In genomic region chr7:56483861-56484550, GRCh38 we compare ENCODE assay signal across 2 cellular contexts.
TF ChIP-seq lines count a peak whose summit lies in the region.

No MANE protein-coding gene starts in this region.

TF ChIP-seq in SK-N-SH, 30 proteins besides CTCF, POLR2A, EP300 and RAD21 (continued from another document):
- TF ChIP-seq, protein P1, sequence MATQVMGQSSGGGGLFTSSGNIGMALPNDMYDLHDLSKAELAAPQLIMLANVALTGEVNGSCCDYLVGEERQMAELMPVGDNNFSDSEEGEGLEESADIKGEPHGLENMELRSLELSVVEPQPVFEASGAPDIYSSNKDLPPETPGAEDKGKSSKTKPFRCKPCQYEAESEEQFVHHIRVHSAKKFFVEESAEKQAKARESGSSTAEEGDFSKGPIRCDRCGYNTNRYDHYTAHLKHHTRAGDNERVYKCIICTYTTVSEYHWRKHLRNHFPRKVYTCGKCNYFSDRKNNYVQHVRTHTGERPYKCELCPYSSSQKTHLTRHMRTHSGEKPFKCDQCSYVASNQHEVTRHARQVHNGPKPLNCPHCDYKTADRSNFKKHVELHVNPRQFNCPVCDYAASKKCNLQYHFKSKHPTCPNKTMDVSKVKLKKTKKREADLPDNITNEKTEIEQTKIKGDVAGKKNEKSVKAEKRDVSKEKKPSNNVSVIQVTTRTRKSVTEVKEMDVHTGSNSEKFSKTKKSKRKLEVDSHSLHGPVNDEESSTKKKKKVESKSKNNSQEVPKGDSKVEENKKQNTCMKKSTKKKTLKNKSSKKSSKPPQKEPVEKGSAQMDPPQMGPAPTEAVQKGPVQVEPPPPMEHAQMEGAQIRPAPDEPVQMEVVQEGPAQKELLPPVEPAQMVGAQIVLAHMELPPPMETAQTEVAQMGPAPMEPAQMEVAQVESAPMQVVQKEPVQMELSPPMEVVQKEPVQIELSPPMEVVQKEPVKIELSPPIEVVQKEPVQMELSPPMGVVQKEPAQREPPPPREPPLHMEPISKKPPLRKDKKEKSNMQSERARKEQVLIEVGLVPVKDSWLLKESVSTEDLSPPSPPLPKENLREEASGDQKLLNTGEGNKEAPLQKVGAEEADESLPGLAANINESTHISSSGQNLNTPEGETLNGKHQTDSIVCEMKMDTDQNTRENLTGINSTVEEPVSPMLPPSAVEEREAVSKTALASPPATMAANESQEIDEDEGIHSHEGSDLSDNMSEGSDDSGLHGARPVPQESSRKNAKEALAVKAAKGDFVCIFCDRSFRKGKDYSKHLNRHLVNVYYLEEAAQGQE (IDR thresholded peaks at IDR 0.05; ENCODE audit: low read depth, low read length): no peak
TF ChIP-seq in SK-N-SH: peak in this region for 0.

TF ChIP-seq in SK-N-SH treated with all-trans-retinoic acid at 6 μM for 48 hours, 23 proteins besides CTCF, POLR2A, EP300 and RAD21 (continued from another document):
- TF ChIP-seq TSHZ2 (CRISPR knock-in tag; IDR thresholded peaks at IDR 0.05) (no peak), ZFP30 (CRISPR knock-in tag; IDR thresholded peaks at IDR 0.05) (no peak), ZNF70 (CRISPR knock-in tag; IDR thresholded peaks at IDR 0.05) (no peak), ESRRG (CRISPR knock-in tag; IDR thresholded peaks at IDR 0.05) (no peak), CREB5 (CRISPR knock-in tag; IDR thresholded peaks at IDR 0.05; ENCODE audit: low read depth) (no peak), SNAI2 (CRISPR knock-in tag; IDR thresholded peaks at IDR 0.05) (no peak), OSR1 (CRISPR knock-in tag; IDR thresholded peaks at IDR 0.05) (no peak)
